In genomic region chr1:115088871-115089442, GRCh38 we compare ENCODE assay signal across 8 cellular contexts. TPM values are rescaled to one million over a fixed set of nuclear protein-coding genes. Genes with fewer than 3 reads are reported as not detected.
DNase-seq lines count a peak whose midpoint lies in the region; TF ChIP-seq lines count a peak whose summit lies in the region.

No MANE protein-coding gene starts in this region.

- in situ Hi-C loops in KBM-7 (cut with MboI; ENCODE audit: low pct_unique_long_range_greater_than_20kb, low sequenced_read_pairs) = no loop called here

- H3K27ac Mint-ChIP-seq in CD14-positive monocyte = peak overlapping the region in 2 of 7 donors; percentile 25 to 66
- H3K27ac Mint-ChIP-seq in neural progenitor cell = peak overlapping the region; percentile 29

- H4K20me1 ChIP-seq in neural progenitor cell (ENCODE audit: low read depth) = no peaks in the 10 kb centered on the region

- H3K79me2 ChIP-seq in neural progenitor cell (ENCODE audit: low read depth) = no peaks in the 10 kb centered on the region

- intact Hi-C loops in CD14-positive monocyte (cut with micrococcal nuclease) (no loop called here), esophagus squamous epithelium (cut with DNase I) (no loop called here)

- TF ChIP-seq POLR2A in esophagus squamous epithelium (IDR thresholded peaks at IDR 0.05) = no peak

- H3K9me3 Mint-ChIP-seq in CD14-positive monocyte = peaks cover 0 to 3% (median 0%) of the 10 kb centered on the region in 7 donors
- peaks cover 5% of the 10 kb centered on the region for H3K9me3 Mint-ChIP-seq in neural progenitor cell

- peaks cover 0 to 11% (median 5%) of the 10 kb centered on the region in 3 donors for H3K27me3 Mint-ChIP-seq in CD14-positive monocyte (ENCODE audit: low read depth in 3 of 3)
- H3K27me3 Mint-ChIP-seq in neural progenitor cell (ENCODE audit: insufficient read depth, low read depth) = peaks cover 18% of the 10 kb centered on the region

- peak overlapping the region; percentile 73 for H3K4me2 ChIP-seq in neural progenitor cell

- no peaks in the 10 kb centered on the region for H3F3A ChIP-seq in neural progenitor cell (ENCODE audit: low read depth)

- peak overlapping the region; percentile 89 for H2AFZ ChIP-seq in neural progenitor cell (replicated peaks)

- H3K4me3 ChIP-seq in esophagus squamous epithelium (peak overlapping the region; percentile 37 to 81 (median 67)), neural progenitor cell (peak overlapping the region; percentile 66)

- peaks cover 53% of the 10 kb centered on the region for H3K4me1 Mint-ChIP-seq in CD14-positive monocyte
- H3K4me1 Mint-ChIP-seq in neural progenitor cell = peaks cover 20% of the 10 kb centered on the region

- 3 to 6% methylated on average over 17 to 26 of the region's 28 CpGs for WGBS in esophagus squamous epithelium, 2 donors

- H3K4me3 Mint-ChIP-seq in CD14-positive monocyte (peak overlapping the region; percentile 77 to 85), neural progenitor cell (peak overlapping the region; percentile 83)

- peaks cover 0 to 2% of the 10 kb centered on the region in 2 donors for H3K36me3 Mint-ChIP-seq in CD14-positive monocyte
- H3K36me3 Mint-ChIP-seq in neural progenitor cell = no peaks in the 10 kb centered on the region

- TF ChIP-seq CTCF in CD14-positive monocyte (IDR thresholded peaks at IDR 0.05) (no peak), esophagus squamous epithelium (IDR thresholded peaks at IDR 0.05) (no peak), neural progenitor cell (IDR thresholded peaks at IDR 0.05) (no peak)

- H3K36me3 ChIP-seq in esophagus squamous epithelium = no peaks in the 10 kb centered on the region
- no peaks in the 10 kb centered on the region for H3K36me3 ChIP-seq in neural progenitor cell

- H3K4me1 ChIP-seq in esophagus squamous epithelium = peaks cover 0 to 53% (median 8%) of the 10 kb centered on the region in 3 donors
- H3K4me1 ChIP-seq in neural progenitor cell = peaks cover 5% of the 10 kb centered on the region

- H3K27ac ChIP-seq in esophagus squamous epithelium (peak overlapping the region; percentile 67 to 91 (median 88)), neural progenitor cell (no peak overlapping the region)

- H3K27me3 ChIP-seq in esophagus squamous epithelium (peaks cover 0 to 15% (median 0%) of the 10 kb centered on the region in 4 donors), neural progenitor cell (peaks cover 13% of the 10 kb centered on the region)

- DNase-seq in CD14-positive monocyte (ENCODE audit: low spot score) = no peak
- peak; percentile 20 for DNase-seq in NCI-H526 treated with DMSO at 0.1 percent for 48 hours (lab: John Stamatoyannopoulos, UW)
- DNase-seq in esophagus squamous epithelium (lab: John Stamatoyannopoulos, UW) = no peak
- no peak for DNase-seq in neural progenitor cell (ENCODE audit: low spot score)
- no peak for DNase-seq in NCI-H226
- DNase-seq in KBM-7 = no peak
- no peak for DNase-seq in activated CD4-positive, alpha-beta T cell treated with anti-CD3 and anti-CD28 coated beads, Interleukin-2, amount 50 U/mL, for 4 hours
- no peak for DNase-seq in A172 (ENCODE audit: low spot score)

- H3K9me3 ChIP-seq in esophagus squamous epithelium (no peaks in the 10 kb centered on the region), neural progenitor cell (ENCODE audit: low read depth) (no peaks in the 10 kb centered on the region)

- H3K9ac ChIP-seq in neural progenitor cell = peak overlapping the region; percentile 40

RNA-seq across cellular contexts. Expression of gene TSPAN2, which starts 0.3 kb away (rescaled TPM):
- polyA plus RNA-seq in CD14-positive monocyte = 10 to 100 TPM; 16.7 to 20.6 TPM
- 1 to 10 TPM in 2 of 4 donors, under 1 TPM in 2; 0.83 to 7.6 (median 3.9) TPM for total RNA-seq in esophagus squamous epithelium
- total RNA-seq in neural progenitor cell (ENCODE audit: low replicate concordance) = 19.0 and 19.7 TPM in 2 replicates
- total RNA-seq in A172 (2014; rRNA removed; shearing (Covaris generic)) = 2.0 and 3.2 TPM in 2 replicates

RNA-seq across cellular contexts. Expression of gene TSHB, which starts 59.3 kb away (rescaled TPM):
- polyA plus RNA-seq in CD14-positive monocyte = not detected
- total RNA-seq in esophagus squamous epithelium (not detected), neural progenitor cell (ENCODE audit: low replicate concordance) (not detected in 2 replicates)
- not detected in 2 replicates for total RNA-seq in A172 (2014; rRNA removed; shearing (Covaris generic))
